In the genomic region with DNA sequence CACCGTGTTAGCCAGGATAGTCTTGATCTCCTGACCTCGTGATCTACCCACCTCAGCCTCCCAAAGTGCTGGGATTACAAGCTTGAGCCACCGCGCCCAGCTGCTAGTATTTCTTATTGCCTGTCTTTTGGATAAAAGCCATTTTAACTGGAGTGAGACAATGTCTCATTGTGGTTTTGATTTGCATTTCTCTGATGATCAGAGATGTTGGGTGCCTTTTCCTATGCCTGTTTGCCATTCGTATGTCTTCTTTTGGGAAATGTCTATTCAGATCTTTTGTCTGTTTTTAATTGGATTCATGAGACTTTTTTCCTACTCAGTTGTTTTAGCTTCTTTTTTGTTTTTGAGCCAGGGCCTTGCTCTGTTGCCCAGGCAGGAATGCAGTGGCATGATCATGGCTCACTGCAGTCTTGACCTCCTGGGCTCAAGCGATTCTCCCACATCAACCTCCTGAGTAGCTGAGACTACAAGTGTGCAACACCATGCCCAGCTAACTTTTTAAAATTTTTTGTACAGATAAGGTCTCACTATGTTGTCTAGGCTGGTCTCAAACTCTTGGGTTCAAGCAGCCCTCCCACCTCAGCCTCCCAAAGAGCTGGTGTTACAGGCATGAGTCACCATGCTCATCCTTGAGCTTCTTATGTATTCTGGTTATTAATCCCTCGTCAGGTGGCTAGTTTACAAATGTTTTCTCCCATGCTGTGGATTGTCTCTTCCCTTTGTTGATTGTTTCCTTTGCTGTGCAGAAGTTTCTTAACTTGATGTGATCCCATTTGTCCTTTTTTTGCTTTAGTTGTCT, we compare ENCODE assay signal across 24 cellular contexts.
DNase-seq lines count a peak whose midpoint lies in the region; ATAC-seq and TF ChIP-seq lines count a peak whose summit lies in the region.
"Had no signal": no experiment of that assay in that cellular context is flagged by ENCODE, and none has a peak within 500 bp of the region (broad histone marks: within the 10 kb centered on the region; RNA-seq: fewer than 3 reads in every experiment).

No MANE protein-coding gene starts in this region.

- no peaks in the 10 kb centered on the region for H4K20me1 ChIP-seq in PC-3 (ENCODE audit: low read length)

- POLR2A ChIA-PET in PC-3 (lab: Charles Lee; ENCODE audit: unreplicated experiment) = no interaction called here

- DNase-seq in PC-3 (peak; percentile 34), caudate nucleus (lab: John Stamatoyannopoulos, UW) (peak in 2 of 61 donors; percentile 16 to 26), medulla oblongata (ENCODE audit: extremely low spot score) (peak; percentile 55)
- DNase-seq: activated CD8-positive, alpha-beta memory T cell treated with anti-CD3 and anti-CD28 coated beads, Interleukin-2, amount 10 ng/mL, durations not matched to agents 7 days and 5 days; activated naive CD8-positive, alpha-beta T cell treated with anti-CD3 and anti-CD28 coated beads for 36 hours; brain microvascular endothelial cell; cortex of kidney; DND-41; foreskin fibroblast; H9; left cardiac atrium; mesendoderm; NCI-H1092; NCI-H2029 treated with DMSO at 0.1 percent for 48 hours; pancreas; stimulated activated CD4-positive, alpha-beta T cell treated with anti-CD3 and anti-CD28 coated beads, Interleukin-1b, Interleukin-23, amount 100 ng/mL, for 48 hours; stimulated activated naive CD4-positive, alpha-beta T cell; SW 1271; transverse colon had no signal

- H3K27ac ChIP-seq in PC-3 (ENCODE audit: low read length) (no peak overlapping the region), caudate nucleus (ENCODE audit: low read depth, low read length) (peak overlapping the region; percentile 62), temporal lobe (ENCODE audit: low read depth, low read length) (peak overlapping the region; percentile 71)
- H3K27ac ChIP-seq: brain microvascular endothelial cell, pancreas, transverse colon had no signal

- no peak for TF ChIP-seq CTCF in PC-3 (conservative IDR thresholded peaks at IDR 0.05; ENCODE audit: low read depth, low read length)

- no peaks in the 10 kb centered on the region for H3F3A ChIP-seq in PC-3 (ENCODE audit: low read length, unreplicated experiment)

- H3K9me3 ChIP-seq in PC-3 (ENCODE audit: low read length) = no peaks in the 10 kb centered on the region
- H3K9me3 ChIP-seq: pancreas, transverse colon had no signal

- BruUV-seq in PC-3 (replicated peaks; lab: Mats Ljungman, UMichigan) = no TSS peak

- H3K4me2 ChIP-seq in PC-3 (ENCODE audit: low read length) = no peak overlapping the region

- no peak overlapping the region for H3K9ac ChIP-seq in PC-3 (ENCODE audit: low read length)

- CTCF ChIA-PET in PC-3 (lab: Charles Lee) = no interaction called here

- no peak overlapping the region for H2AFZ ChIP-seq in PC-3 (ENCODE audit: low read length)

- peak; percentile 78 for ATAC-seq in PC-3
- ATAC-seq in HG03097 (IDR thresholded peaks at IDR 0.05; ENCODE audit: low FRiP score, unreplicated experiment) = no peak
- ATAC-seq in GM21723 (IDR thresholded peaks at IDR 0.05; ENCODE audit: unreplicated experiment) = no peak
- ATAC-seq in GM19395 (IDR thresholded peaks at IDR 0.05; ENCODE audit: unreplicated experiment) = no peak
- ATAC-seq: activated CD8-positive, alpha-beta memory T cell treated with anti-CD3 and anti-CD28 coated beads, Interleukin-2, amount 10 ng/mL, durations not matched to agents 7 days and 5 days; left cardiac atrium; natural killer cell treated with Interleukin-12 subunit alpha and Interleukin-12 subunit beta and Interleukin-15 and Interleukin-18, amount 100 ng/mL, for 72 hours; pancreas had no signal

- H3K4me3 ChIP-seq in PC-3 (ENCODE audit: low read length) = no peak overlapping the region
- H3K4me3 ChIP-seq: pancreas, transverse colon had no signal

- no peaks in the 10 kb centered on the region for H3K79me2 ChIP-seq in PC-3 (ENCODE audit: low read length)

- intact Hi-C loops in PC-3 (cut with micrococcal nuclease) = loop anchor here (1.0 kb wide), 1 partner anchor 14 kb away; no protein-coding TSS in a partner anchor

- no peaks in the 10 kb centered on the region for H3K27me3 ChIP-seq in PC-3 (ENCODE audit: low read length)
- H3K27me3 ChIP-seq: brain microvascular endothelial cell, pancreas, transverse colon had no signal

- H3K9me2 ChIP-seq in PC-3 (replicated peaks; ENCODE audit: low read length) = no peaks in the 10 kb centered on the region

- no peaks in the 10 kb centered on the region for H3K4me1 ChIP-seq in PC-3 (ENCODE audit: insufficient read depth, low read length)
- H3K4me1 ChIP-seq: pancreas, transverse colon had no signal

- peaks cover 6% of the 10 kb centered on the region; the same call in 1 of the 2 replicates for H3K36me3 ChIP-seq in PC-3 (ENCODE audit: low read depth, low read length)
- H3K36me3 ChIP-seq: brain microvascular endothelial cell had no signal
